In genomic region chr5:124000558-124000957, GRCh38 we compare ENCODE assay signal across 11 cellular contexts.
"Had no signal": no experiment of that assay in that cellular context is flagged by ENCODE, and none has a peak within 500 bp of the region (broad histone marks: within the 10 kb centered on the region; RNA-seq: fewer than 3 reads in every experiment).

No MANE protein-coding gene starts in this region.

- H3K4me3 ChIP-seq: colonic mucosa, pancreas, transverse colon had no signal

- DNase-seq: activated naive CD4-positive, alpha-beta T cell treated with anti-CD3 and anti-CD28 coated beads, Interleukin-2, amount 10 ng/mL, durations not matched to agents 7 days and 5 days; colonic mucosa; left ventricle myocardium superior; naive thymus-derived CD8-positive, alpha-beta T cell; pancreas; stimulated activated CD4-positive, alpha-beta T cell treated with anti-CD3 and anti-CD28 coated beads, Interleukin-4, amount 100 ng/mL, for 1 hour; stimulated activated naive CD4-positive, alpha-beta T cell treated with Interleukin-2 at 50 U/mL for 16 hours; substantia nigra; transverse colon had no signal

- H3K27ac ChIP-seq: colonic mucosa, pancreas, transverse colon had no signal

- ATAC-seq: activated CD4-positive, CD25-positive, alpha-beta regulatory T cell treated with anti-CD3 and anti-CD28 coated beads, Interleukin-2, amount 50 U/mL, for 24 hours; esophagus mucosa; left ventricle myocardium superior; naive thymus-derived CD8-positive, alpha-beta T cell; pancreas had no signal
